Comparison of ENCODE assay signal across 15 cellular contexts in the genomic region with DNA sequence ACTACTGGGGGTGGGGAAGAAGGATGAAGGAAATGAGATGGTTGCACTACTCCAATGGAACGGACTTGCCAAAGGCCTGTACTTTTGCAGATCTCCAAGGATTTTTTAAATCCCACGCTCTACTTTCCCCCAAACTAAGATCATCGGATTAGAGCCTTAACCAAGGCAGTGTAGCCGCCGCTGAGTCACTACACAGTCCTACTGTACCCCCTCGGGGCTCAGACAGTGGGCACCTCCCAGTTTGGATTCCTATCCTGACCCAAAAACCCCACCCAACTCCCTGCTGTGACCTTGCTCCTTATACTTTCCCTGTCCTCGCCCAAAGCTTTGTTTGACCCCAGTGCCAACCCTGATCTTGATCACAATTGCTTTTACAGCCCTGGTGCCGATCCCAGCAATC. TPM values are rescaled to one million over a fixed set of nuclear protein-coding genes. Genes with fewer than 3 reads are reported as not detected.
DNase-seq lines count a peak whose midpoint lies in the region; ATAC-seq and TF ChIP-seq lines count a peak whose summit lies in the region.
"Had no signal": no experiment of that assay in that cellular context is flagged by ENCODE, and none has a peak within 500 bp of the region (broad histone marks: within the 10 kb centered on the region; RNA-seq: fewer than 3 reads in every experiment).

No MANE protein-coding gene starts in this region.

- peaks cover 2% of the 10 kb centered on the region for H3K79me1 ChIP-seq in mesenchymal stem cell (replicated peaks; ENCODE audit: low read length, poor library complexity, severe bottlenecking)

- H2AFZ ChIP-seq in mesenchymal stem cell (ENCODE audit: low read depth, low read length): no peak overlapping the region

- H3K4me2 ChIP-seq in mesenchymal stem cell (ENCODE audit: low read length, poor library complexity, severe bottlenecking): no peak overlapping the region

- no peak overlapping the region for H3K4me3 Mint-ChIP-seq in Calu3 (ENCODE audit: low read depth, unreplicated experiment)
- H3K4me3 Mint-ChIP-seq in activated CD8-positive, alpha-beta T cell treated with anti-CD3 and anti-CD28 coated beads, Interleukin-2, amount 10 ng/mL, durations not matched to agents 7 days and 5 days: no peak overlapping the region

- peak overlapping the region; percentile 7 for H2AK5ac ChIP-seq in mesenchymal stem cell (ENCODE audit: low read length, severe bottlenecking)

- H2BK15ac ChIP-seq in mesenchymal stem cell (ENCODE audit: low read depth, poor library complexity, severe bottlenecking): no peak overlapping the region

- H3K4me3 ChIP-seq in WERI-Rb-1 (ENCODE audit: low read depth, low read length) (no peak overlapping the region), mesenchymal stem cell (ENCODE audit: insufficient read depth in 1 of 2, low read depth in 1 of 2, low read length in 2 of 2) (peak overlapping the region in 1 of 2 experiments; percentile 7)
- H3K4me3 ChIP-seq: SJCRH30 had no signal

- no peak overlapping the region for H3K9ac ChIP-seq in mesenchymal stem cell (ENCODE audit: low read length)

- no peaks in the 10 kb centered on the region for H3K27me3 Mint-ChIP-seq in Calu3 (ENCODE audit: unreplicated experiment)
- H3K27me3 Mint-ChIP-seq in activated CD8-positive, alpha-beta T cell treated with anti-CD3 and anti-CD28 coated beads, Interleukin-2, amount 10 ng/mL, durations not matched to agents 7 days and 5 days (ENCODE audit: low read depth): peaks cover 12% of the 10 kb centered on the region

- peaks cover 17% of the 10 kb centered on the region for H3K36me3 Mint-ChIP-seq in Calu3 (ENCODE audit: insufficient read depth, unreplicated experiment)
- H3K36me3 Mint-ChIP-seq in activated CD8-positive, alpha-beta T cell treated with anti-CD3 and anti-CD28 coated beads, Interleukin-2, amount 10 ng/mL, durations not matched to agents 7 days and 5 days (ENCODE audit: low read depth): no peaks in the 10 kb centered on the region

- CTCF ChIA-PET in Calu3 (lab: Charles Lee): interaction anchor here (0.8 to 0.9 kb wide), 2 partner anchors 13 to 72 kb away, joined by 3 read pairs; no protein-coding TSS in a partner anchor
- CTCF ChIA-PET in activated CD8-positive, alpha-beta T cell treated with anti-CD3 and anti-CD28 coated beads, Interleukin-2, amount 10 ng/mL, durations not matched to agents 7 days and 5 days (lab: Charles Lee): interaction anchor here (1.4 to 11.9 kb wide), 3 partner anchors 7 to 44 kb away, joined by 13 to 408 read pairs (median 16); no protein-coding TSS in a partner anchor

- POLR2A ChIA-PET in activated CD8-positive, alpha-beta T cell treated with anti-CD3 and anti-CD28 coated beads, Interleukin-2, amount 10 ng/mL, durations not matched to agents 7 days and 5 days (lab: Charles Lee): no interaction called here

- intact Hi-C loops in Calu3 (cut with micrococcal nuclease; ENCODE audit: unreplicated experiment): no loop called here

- H3K23ac ChIP-seq in mesenchymal stem cell (ENCODE audit: low read length in 2 of 2): no peak overlapping the region

- no peaks in the 10 kb centered on the region for H3K27me3 ChIP-seq in WERI-Rb-1 (ENCODE audit: insufficient read depth, low read depth, severe bottlenecking)
- no peaks in the 10 kb centered on the region for H3K27me3 ChIP-seq in mesenchymal stem cell (ENCODE audit: control insufficient read depth in 1 of 2, insufficient read depth in 1 of 2, low read length in 2 of 2)
- H3K27me3 ChIP-seq: SJCRH30 had no signal

- no peaks in the 10 kb centered on the region for H3K9me3 Mint-ChIP-seq in Calu3 (ENCODE audit: low read depth, unreplicated experiment)
- no peaks in the 10 kb centered on the region for H3K9me3 Mint-ChIP-seq in activated CD8-positive, alpha-beta T cell treated with anti-CD3 and anti-CD28 coated beads, Interleukin-2, amount 10 ng/mL, durations not matched to agents 7 days and 5 days (ENCODE audit: insufficient read depth)

- DNase-seq in Calu3: no peak
- DNase-seq in M059J (ENCODE audit: low read depth): peak; percentile 89
- peak; percentile 19 for DNase-seq in WERI-Rb-1
- no peak for DNase-seq in mesenchymal stem cell
- DNase-seq in NCI-H774 (lab: John Stamatoyannopoulos, UW): no peak
- DNase-seq in activated CD8-positive, alpha-beta T cell treated with anti-CD3 and anti-CD28 coated beads, Interleukin-2, amount 10 ng/mL, durations not matched to agents 7 days and 5 days: no peak
- no peak for DNase-seq in activated naive CD4-positive, alpha-beta T cell (lab: John Stamatoyannopoulos, UW)
- DNase-seq: AML-193, Caco-2, DMS53, GDM1, NCI-H1694, SJCRH30, SW 1271 had no signal

- WGBS in mesenchymal stem cell: 80% methylated on average over 6 of the region's 8 CpGs

- H3K14ac ChIP-seq in mesenchymal stem cell (ENCODE audit: low read length in 2 of 2): no peak overlapping the region

- no peak overlapping the region for H2BK5ac ChIP-seq in mesenchymal stem cell (ENCODE audit: low read depth, low read length, poor library complexity, severe bottlenecking)

- peak overlapping the region; percentile 91 to 93 for H2BK12ac ChIP-seq in mesenchymal stem cell (ENCODE audit: low read length in 2 of 2)

- TF ChIP-seq CTCF in Calu3 (IDR thresholded peaks at IDR 0.05; ENCODE audit: unreplicated experiment) (no peak), WERI-Rb-1 (IDR thresholded peaks at IDR 0.05; ENCODE audit: low read depth, low read length) (no peak)

- no peaks in the 10 kb centered on the region for H3K36me3 ChIP-seq in WERI-Rb-1
- H3K36me3 ChIP-seq in mesenchymal stem cell (ENCODE audit: control insufficient read depth in 1 of 2, insufficient read depth in 2 of 2, low read depth in 1 of 2, low read length in 2 of 2): no peaks in the 10 kb centered on the region
- H3K36me3 ChIP-seq: SJCRH30 had no signal

- H3K18ac ChIP-seq in mesenchymal stem cell (ENCODE audit: low read depth in 1 of 2, low read length in 2 of 2): peak overlapping the region; percentile 58 to 72

- peak overlapping the region; percentile 19 for H4K8ac ChIP-seq in mesenchymal stem cell (ENCODE audit: low read length)

- H4K91ac ChIP-seq in mesenchymal stem cell (ENCODE audit: low read length): peak overlapping the region; percentile 87

- H2BK120ac ChIP-seq in mesenchymal stem cell (ENCODE audit: low read depth, low read length): peak overlapping the region; percentile 86

- H3K4ac ChIP-seq in mesenchymal stem cell (ENCODE audit: low read depth in 1 of 2, low read length in 2 of 2): peak overlapping the region; percentile 57 to 64

- no TSS peak for BruUV-seq in Calu3 (replicated peaks; lab: Mats Ljungman, UMichigan)

- peaks cover 25% of the 10 kb centered on the region for H3K4me1 ChIP-seq in mesenchymal stem cell (ENCODE audit: control insufficient read depth, insufficient read depth, low read depth, low read length)

- peaks cover 53% of the 10 kb centered on the region for H3K4me1 Mint-ChIP-seq in Calu3 (ENCODE audit: low read depth, unreplicated experiment)
- H3K4me1 Mint-ChIP-seq in activated CD8-positive, alpha-beta T cell treated with anti-CD3 and anti-CD28 coated beads, Interleukin-2, amount 10 ng/mL, durations not matched to agents 7 days and 5 days (ENCODE audit: low read depth): peaks cover 3% of the 10 kb centered on the region

- no peak for ATAC-seq in HG03460 (IDR thresholded peaks at IDR 0.05; ENCODE audit: unreplicated experiment)
- ATAC-seq in activated CD8-positive, alpha-beta T cell treated with anti-CD3 and anti-CD28 coated beads, Interleukin-2, amount 10 ng/mL, durations not matched to agents 7 days and 5 days: no peak

- H3K27ac Mint-ChIP-seq in Calu3 (ENCODE audit: unreplicated experiment): peak overlapping the region; percentile 56
- H3K27ac Mint-ChIP-seq in activated CD8-positive, alpha-beta T cell treated with anti-CD3 and anti-CD28 coated beads, Interleukin-2, amount 10 ng/mL, durations not matched to agents 7 days and 5 days: no peak overlapping the region

- H3K9me3 ChIP-seq in WERI-Rb-1 (ENCODE audit: severe bottlenecking) (no peaks in the 10 kb centered on the region), mesenchymal stem cell (ENCODE audit: control insufficient read depth, low read length) (no peaks in the 10 kb centered on the region)
- H3K9me3 ChIP-seq: Caco-2, SJCRH30 had no signal

- no peak overlapping the region for H3K27ac ChIP-seq in WERI-Rb-1
- no peak overlapping the region for H3K27ac ChIP-seq in mesenchymal stem cell (ENCODE audit: low read length, poor library complexity, severe bottlenecking)

RNA-seq across cellular contexts. Expression of gene PLAU, which starts 17.5 kb away (rescaled TPM):
- 655 and 706 TPM in 2 replicates for total RNA-seq in Calu3 (2022)
- total RNA-seq in M059J (2014; rRNA removed; shearing (Covaris generic)): 264 and 272 TPM in 2 replicates
- 1,126 TPM for polyA plus RNA-seq in mesenchymal stem cell (2013, experiment 1 of 2)
- polyA plus RNA-seq in mesenchymal stem cell (2013, experiment 2 of 2): 1,146 TPM
- 1 to 10 TPM; 1.1 to 1.6 TPM for total RNA-seq in activated CD8-positive, alpha-beta T cell treated with anti-CD3 and anti-CD28 coated beads, Interleukin-2, amount 10 ng/mL, durations not matched to agents 7 days and 5 days

RNA-seq across cellular contexts. Expression of gene CAMK2G, which starts 19.0 kb away (rescaled TPM):
- 58.1 and 58.9 TPM in 2 replicates for total RNA-seq in Calu3 (2022)
- total RNA-seq in M059J (2014; rRNA removed; shearing (Covaris generic)): 29.3 and 42.2 TPM in 2 replicates
- 17.2 TPM for polyA plus RNA-seq in mesenchymal stem cell (2013, experiment 1 of 2)
- 16.4 TPM for polyA plus RNA-seq in mesenchymal stem cell (2013, experiment 2 of 2)
- 10 to 100 TPM; 43.2 to 48.4 TPM for total RNA-seq in activated CD8-positive, alpha-beta T cell treated with anti-CD3 and anti-CD28 coated beads, Interleukin-2, amount 10 ng/mL, durations not matched to agents 7 days and 5 days

Comparison
In these comparisons a context has a peak if more than half of its experiments do, and no peak if none do; other contexts are left out.
1. DNase-seq: peak in M059J (single experiment) and WERI-Rb-1 (single experiment); none in Calu3 (single experiment), mesenchymal stem cell (single experiment), NCI-H774 (single experiment), activated CD8-positive, alpha-beta T cell treated with anti-CD3 and anti-CD28 coated beads, Interleukin-2, amount 10 ng/mL, durations not matched to agents 7 days and 5 days (single experiment) and activated naive CD4-positive, alpha-beta T cell (0 of 4).
2. RNA of gene PLAU, which starts 17.5 kb away (total RNA-seq): 655 to 706 TPM in Calu3 and 264 to 272 TPM in M059J; 1.1 to 1.6 TPM in activated CD8-positive, alpha-beta T cell treated with anti-CD3 and anti-CD28 coated beads, Interleukin-2, amount 10 ng/mL, durations not matched to agents 7 days and 5 days; every median in the first group is over 100 times any median in the second.